In the genomic region with DNA sequence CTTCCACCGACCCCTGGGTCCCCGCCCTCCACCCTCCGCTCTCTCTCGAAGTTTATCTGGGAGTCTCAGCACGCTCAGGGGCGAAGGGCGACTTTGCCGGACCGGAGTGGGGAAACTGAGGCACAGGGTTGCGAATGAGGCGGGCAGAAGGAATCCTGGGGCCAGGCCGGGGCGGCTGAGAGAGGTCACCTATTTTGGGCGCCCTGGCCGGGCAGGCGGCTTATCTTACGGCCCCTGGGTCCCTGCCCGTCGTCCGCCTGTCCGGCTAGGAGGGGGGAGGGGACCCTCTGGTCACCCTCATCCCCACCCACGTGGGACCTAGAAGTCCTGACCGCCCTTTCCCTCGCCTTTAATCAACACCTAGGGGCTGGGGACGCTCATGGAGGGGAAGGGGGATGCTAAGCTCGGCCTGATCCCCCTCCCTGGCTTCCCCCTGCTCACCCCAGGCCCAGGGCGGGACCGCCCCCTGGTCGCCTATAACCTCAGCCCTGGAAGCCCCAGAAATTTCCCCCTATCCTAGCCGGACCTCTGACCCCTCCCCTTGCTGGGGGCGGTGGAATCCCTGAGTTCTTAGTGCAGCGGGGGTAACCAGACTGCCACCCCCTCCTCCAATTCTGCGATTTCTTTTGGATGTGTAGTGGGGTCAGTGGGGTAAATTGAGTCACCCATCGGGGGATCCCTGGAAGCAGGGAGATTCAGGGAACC, we compare ENCODE assay signal across 6 cellular contexts. TPM values are rescaled to one million over a fixed set of nuclear protein-coding genes. Genes with fewer than 3 reads are reported as not detected.
A peak's percentile ranks its signal among the peaks of the same experiment; 100 is the strongest.
DNase-seq lines count a peak whose midpoint lies in the region.

No MANE protein-coding gene starts in this region.

- peaks cover 42% of the 10 kb centered on the region for H3K4me1 ChIP-seq in mesodermal cell (ENCODE audit: control insufficient read depth, insufficient read depth, low read length, poor library complexity, severe bottlenecking)

- peaks cover 2% of the 10 kb centered on the region for H3K36me3 Mint-ChIP-seq in activated naive CD8-positive, alpha-beta T cell

- no peaks in the 10 kb centered on the region for H3K9me3 Mint-ChIP-seq in activated naive CD8-positive, alpha-beta T cell (ENCODE audit: low read depth)

- 0% methylated on average over 18 of the region's 34 CpGs; no CpG with 5 or more reads in 1 of the 2 experiments for WGBS in mesodermal cell (ENCODE audit: insufficient coverage in 2 of 2), 2 experiments

- H3K4me3 ChIP-seq in mesodermal cell (ENCODE audit: extremely low read depth, insufficient read depth, low read length, poor library complexity, severe bottlenecking) = peak overlapping the region; percentile 93

- no peaks in the 10 kb centered on the region for H3K27me3 Mint-ChIP-seq in activated naive CD8-positive, alpha-beta T cell

- DNase-seq in HuH-7.5 (ENCODE audit: low spot score) (peak; percentile 90), COLO829 (ENCODE audit: low spot score) (no peak), NCI-H2196 (lab: John Stamatoyannopoulos, UW; ENCODE audit: unreplicated experiment) (no peak), NCI-H1436 (lab: John Stamatoyannopoulos, UW) (no peak)

- H3K36me3 ChIP-seq in mesodermal cell (ENCODE audit: control insufficient read depth, insufficient read depth, low read length) = peaks cover 30% of the 10 kb centered on the region

- H3K9me3 ChIP-seq in mesodermal cell (ENCODE audit: control insufficient read depth, low read length) = no peaks in the 10 kb centered on the region

- peak overlapping the region; percentile 85 for H3K4me3 Mint-ChIP-seq in activated naive CD8-positive, alpha-beta T cell

- H3K27ac ChIP-seq in mesodermal cell (ENCODE audit: low read depth, low read length, severe bottlenecking) = peak overlapping the region; percentile 64

- no peak overlapping the region for H3K27ac Mint-ChIP-seq in activated naive CD8-positive, alpha-beta T cell

- peaks cover 32% of the 10 kb centered on the region for H3K4me1 Mint-ChIP-seq in activated naive CD8-positive, alpha-beta T cell (ENCODE audit: low read depth)

RNA-seq across cellular contexts. Expression of a gene that starts 0.6 kb away (rescaled TPM):
- 88.5 TPM for polyA plus RNA-seq in mesodermal cell (2013, experiment 1 of 2)
- 77.2 TPM for polyA plus RNA-seq in mesodermal cell (2013, experiment 2 of 2)

RNA-seq across cellular contexts. Expression of a gene that starts 2.7 kb away (rescaled TPM):
- polyA plus RNA-seq in mesodermal cell (2013, experiment 1 of 2) = 46.0 TPM
- 44.8 TPM for polyA plus RNA-seq in mesodermal cell (2013, experiment 2 of 2)

RNA-seq across cellular contexts. Expression of a gene that starts 19.6 kb away (rescaled TPM):
- 2.9 TPM for polyA plus RNA-seq in mesodermal cell (2013, experiment 1 of 2)
- polyA plus RNA-seq in mesodermal cell (2013, experiment 2 of 2) = 2.0 TPM

RNA-seq across cellular contexts. Expression of a gene that starts 27.2 kb away (rescaled TPM):
- polyA plus RNA-seq in mesodermal cell (2013, experiment 1 of 2) = 0.88 TPM
- 1.3 TPM for polyA plus RNA-seq in mesodermal cell (2013, experiment 2 of 2)

RNA-seq across cellular contexts. Expression of a gene that starts 32.5 kb away (rescaled TPM):
- polyA plus RNA-seq in mesodermal cell (2013, experiment 1 of 2) = 0.77 TPM
- 0.61 TPM for polyA plus RNA-seq in mesodermal cell (2013, experiment 2 of 2)
